Comparison of ENCODE assay signal across 8 cellular contexts in genomic region chr7:104156842-104157277, GRCh38.
DNase-seq lines count a peak whose midpoint lies in the region; ATAC-seq and TF ChIP-seq lines count a peak whose summit lies in the region.

No MANE protein-coding gene starts in this region.

- H3K27ac ChIP-seq in VCaP, result no peak overlapping the region

- H3K4me3 ChIP-seq in GM12865 (ENCODE audit: low read depth, low read length), result no peak overlapping the region

- ATAC-seq in HG03196 (IDR thresholded peaks at IDR 0.05; ENCODE audit: unreplicated experiment) (no peak), GM18498 (IDR thresholded peaks at IDR 0.05; ENCODE audit: unreplicated experiment) (no peak), HG03378 (IDR thresholded peaks at IDR 0.05; ENCODE audit: unreplicated experiment) (no peak)

- DNase-seq in GM12865 (ENCODE audit: low read depth), result peak; percentile 20
- peak; percentile 8 for DNase-seq in NCI-H1105 (lab: John Stamatoyannopoulos, UW)
- peak; percentile 47 for DNase-seq in kidney glomerular epithelial cell (lab: John Stamatoyannopoulos, UW)
- DNase-seq in NOMO-1 treated with DMSO at 0.1 percent for 48 hours (lab: John Stamatoyannopoulos, UW; ENCODE audit: unreplicated experiment), result no peak

- peak; percentile 40 for TF ChIP-seq CTCF in GM12865 (IDR thresholded peaks at IDR 0.05; ENCODE audit: insufficient read depth, low read depth, low read length, missing control alignments)
- peak; percentile 90 for TF ChIP-seq CTCF in VCaP (conservative IDR thresholded peaks at IDR 0.05)
